Comparison of ENCODE assay signal across 10 cellular contexts in genomic region chr11:75565916-75566762, GRCh38. TPM values are rescaled to one million over a fixed set of nuclear protein-coding genes. Genes with fewer than 3 reads are reported as not detected.
DNase-seq lines count a peak whose midpoint lies in the region; ATAC-seq, FAIRE-seq and TF ChIP-seq lines count a peak whose summit lies in the region.
"Had no signal": no experiment of that assay in that cellular context is flagged by ENCODE, and none has a peak within 500 bp of the region (broad histone marks: within the 10 kb centered on the region; RNA-seq: fewer than 3 reads in every experiment).

No MANE protein-coding gene starts in this region.

- peaks cover 42% of the 10 kb centered on the region for H3K4me1 ChIP-seq in CD8-positive, alpha-beta T cell (ENCODE audit: insufficient read depth, low read length)
- H3K4me1 ChIP-seq in SJSA1 (replicated peaks) (peaks cover 32% of the 10 kb centered on the region), sigmoid colon (peaks cover 0 to 80% (median 70%) of the 10 kb centered on the region in 4 donors)

- FAIRE-seq in D721Med (lab: Jason Lieb, UNC): no peak

- no peaks in the 10 kb centered on the region for H3K9me3 ChIP-seq in CD8-positive, alpha-beta T cell (ENCODE audit: low read length)
- no peaks in the 10 kb centered on the region for H3K9me3 ChIP-seq in SJSA1 (replicated peaks)
- no peaks in the 10 kb centered on the region for H3K9me3 ChIP-seq in sigmoid colon

- POLR2A ChIA-PET in CD8-positive, alpha-beta T cell (lab: Charles Lee): interaction anchor here (0.6 to 2.2 kb wide), 2 partner anchors 17 to 413 kb away, joined by 3 to 7 read pairs; no protein-coding TSS in a partner anchor

- no peaks in the 10 kb centered on the region for H3K27me3 ChIP-seq in CD8-positive, alpha-beta T cell (ENCODE audit: insufficient read depth, low read length)
- H3K27me3 ChIP-seq in SJSA1 (replicated peaks) (no peaks in the 10 kb centered on the region), sigmoid colon (no peaks in the 10 kb centered on the region)

- CTCF ChIA-PET in CD8-positive, alpha-beta T cell (lab: Charles Lee): interaction anchor here (1.0 to 10.0 kb wide), 8 partner anchors 11 to 121 kb away, joined by 3 to 65 read pairs (median 6); partner anchors contain the start of gene GDPD5

- H3K27me3 Mint-ChIP-seq in CD8-positive, alpha-beta T cell (ENCODE audit: low read depth): no peaks in the 10 kb centered on the region

- no peak overlapping the region for H3K4me3 ChIP-seq in CD8-positive, alpha-beta T cell (ENCODE audit: low read depth, low read length)
- H3K4me3 ChIP-seq in SJSA1 (0 out of 2 replicates have a peak overlapping the region, but pooled peaks have one; percentile 7), fibroblast of villous mesenchyme (ENCODE audit: low read depth, low read length) (peak overlapping the region; percentile 100), sigmoid colon (peak overlapping the region in 1 of 4 donors; percentile 9)

- peaks cover 48% of the 10 kb centered on the region for H3K4me1 Mint-ChIP-seq in CD8-positive, alpha-beta T cell (ENCODE audit: low read depth)

- peaks cover 22% of the 10 kb centered on the region for H3K36me3 ChIP-seq in CD8-positive, alpha-beta T cell (ENCODE audit: insufficient read depth, low read length)
- H3K36me3 ChIP-seq in SJSA1 (peaks cover 88% of the 10 kb centered on the region), sigmoid colon (peaks cover 34 to 53% (median 48%) of the 10 kb centered on the region in 4 donors)
- H3K36me3 ChIP-seq: WERI-Rb-1 had no signal

- TF ChIP-seq CTCF in CD8-positive, alpha-beta T cell (IDR thresholded peaks at IDR 0.05): no peak
- TF ChIP-seq CTCF in fibroblast of villous mesenchyme (IDR thresholded peaks at IDR 0.05; ENCODE audit: insufficient read depth, low read depth, low read length) (no peak), sigmoid colon (IDR thresholded peaks at IDR 0.05) (no peak), D721Med (IDR thresholded peaks at IDR 0.05; ENCODE audit: insufficient read depth, missing control alignments) (no peak)

- 86 to 93% methylated on average over 43 of the region's 43 CpGs for WGBS in sigmoid colon, 2 donors

- no peak for TF ChIP-seq EP300 in sigmoid colon (IDR thresholded peaks at IDR 0.05)

- no peak for TF ChIP-seq POLR2A in sigmoid colon (IDR thresholded peaks at IDR 0.05)

- intact Hi-C loops in CD8-positive, alpha-beta T cell (cut with DNase I, micrococcal nuclease): loop anchor here in 1 of 2 experiments (10.0 kb wide), 1 partner anchor 199 kb away; the partner anchor contains the start of gene DGAT2
- intact Hi-C loops in sigmoid colon (cut with DNase I): no loop called here

- H3K4me3 Mint-ChIP-seq in CD8-positive, alpha-beta T cell: peak overlapping the region; percentile 29

- peaks cover 40% of the 10 kb centered on the region for H3K36me3 Mint-ChIP-seq in CD8-positive, alpha-beta T cell

- DNase-seq in CD8-positive, alpha-beta T cell: peak in 2 of 7 experiments; percentile 8 to 60
- no peak for DNase-seq in SJSA1 (ENCODE audit: low read depth in 1 of 2, low spot score in 2 of 2)
- DNase-seq in fibroblast of villous mesenchyme (ENCODE audit: low read depth): no peak
- no peak for DNase-seq in sigmoid colon
- DNase-seq in D721Med (ENCODE audit: insufficient read length, low spot score): no peak
- no peak for DNase-seq in NCI-H345 treated with DMSO at 0.1 percent for 48 hours (lab: John Stamatoyannopoulos, UW; ENCODE audit: unreplicated experiment)
- DNase-seq: GDM1, WERI-Rb-1 had no signal

- H3K27ac Mint-ChIP-seq in CD8-positive, alpha-beta T cell: peak overlapping the region; percentile 76

- no peak overlapping the region for H3K27ac ChIP-seq in CD8-positive, alpha-beta T cell (ENCODE audit: low read depth, low read length)
- H3K27ac ChIP-seq in SJSA1 (peak overlapping the region; percentile 64), sigmoid colon (peak overlapping the region; percentile 98 to 100 (median 100))
- H3K27ac ChIP-seq: WERI-Rb-1 had no signal

- no peaks in the 10 kb centered on the region for H3K9me3 Mint-ChIP-seq in CD8-positive, alpha-beta T cell

- ATAC-seq in CD8-positive, alpha-beta T cell: no peak
- ATAC-seq in GM19397 (IDR thresholded peaks at IDR 0.05; ENCODE audit: unreplicated experiment) (no peak), GM21515 (IDR thresholded peaks at IDR 0.05; ENCODE audit: unreplicated experiment) (no peak)

RNA-seq across cellular contexts. Expression of gene SERPINH1, which starts 4.1 kb away (rescaled TPM):
- total RNA-seq in CD8-positive, alpha-beta T cell: 1 to 10 TPM; 2.1 to 2.4 TPM
- 638 and 816 TPM in 2 replicates for total RNA-seq in SJSA1 (2014; rRNA removed; shearing (Covaris generic))
- total RNA-seq in fibroblast of villous mesenchyme (1,336 and 1,367 TPM in 2 replicates), sigmoid colon (100 to 1,000 TPM; 151 to 201 (median 172) TPM)
- 10 to 100 TPM; 12.0 to 57.1 (median 17.6) TPM for polyA plus RNA-seq in sigmoid colon

RNA-seq across cellular contexts. Expression of gene GDPD5, which starts 40.4 kb away (rescaled TPM):
- 10 to 100 TPM; 15.9 to 18.3 TPM for total RNA-seq in CD8-positive, alpha-beta T cell
- 2.5 and 4.9 TPM in 2 replicates for total RNA-seq in SJSA1 (2014; rRNA removed; shearing (Covaris generic))
- total RNA-seq in fibroblast of villous mesenchyme (9.5 and 10.3 TPM in 2 replicates), sigmoid colon (1 to 10 TPM; 4.3 to 7.5 (median 5.8) TPM)
- 1 to 10 TPM in 2 of 3 donors, not detected in 1; 2.4 to 8.1 TPM for polyA plus RNA-seq in sigmoid colon

Comparison
In these comparisons a context has a peak if more than half of its experiments do, and no peak if none do; other contexts are left out.
1. RNA of gene SERPINH1, which starts 4.1 kb away (total RNA-seq): 1,336 to 1,367 TPM in fibroblast of villous mesenchyme, 638 to 816 TPM in SJSA1 and 151 to 201 TPM in sigmoid colon; 2.1 to 2.4 TPM in CD8-positive, alpha-beta T cell; every median in the first group is over 10 times any median in the second.